ENCODE assay signal across 28 cellular contexts in genomic region chr1:157967205-157967604, GRCh38. TPM values are rescaled to one million over a fixed set of nuclear protein-coding genes. Genes with fewer than 3 reads are reported as not detected.
"Had no signal": no experiment of that assay in that cellular context is flagged by ENCODE, and none has a peak within 500 bp of the region (broad histone marks: within the 10 kb centered on the region; RNA-seq: fewer than 3 reads in every experiment).

No MANE protein-coding gene starts in this region.

- FAIRE-seq: frontal cortex had no signal

- H3K4me3 Mint-ChIP-seq: activated CD4-positive, alpha-beta memory T cell treated with anti-CD3 and anti-CD28 coated beads, Interleukin-2, amount 10 ng/mL, durations not matched to agents 7 days and 5 days; activated CD4-positive, alpha-beta T cell treated with anti-CD3 and anti-CD28 coated beads, Interleukin-2, amount 10 ng/mL, durations not matched to agents 7 days and 5 days; activated naive CD4-positive, alpha-beta T cell treated with anti-CD3 and anti-CD28 coated beads, Interleukin-2, amount 10 ng/mL, durations not matched to agents 7 days and 5 days; activated naive CD8-positive, alpha-beta T cell treated with anti-CD3 and anti-CD28 coated beads, Interleukin-2, amount 10 ng/mL, durations not matched to agents 7 days and 5 days; activated T-cell treated with anti-CD3 and anti-CD28 coated beads, Interleukin-2, amount 50 U/mL, for 24 hours; activated T-cell treated with anti-CD3 and anti-CD28 coated beads, Interleukin-2, amount 50 U/mL, for 72 hours; central memory CD8-positive, alpha-beta T cell; dendritic cell treated with granulocyte-macrophage colony-stimulating factor and Interleukin-4, amounts not matched to agents 40 ng/mL and 50 ng/mL, for 4 days; endodermal cell had no signal

- H3K4me1 Mint-ChIP-seq: activated CD4-positive, alpha-beta T cell treated with anti-CD3 and anti-CD28 coated beads, Interleukin-2, amount 10 ng/mL, durations not matched to agents 7 days and 5 days; activated naive CD4-positive, alpha-beta T cell treated with anti-CD3 and anti-CD28 coated beads, Interleukin-2, amount 10 ng/mL, durations not matched to agents 7 days and 5 days; activated naive CD8-positive, alpha-beta T cell treated with anti-CD3 and anti-CD28 coated beads, Interleukin-2, amount 10 ng/mL, durations not matched to agents 7 days and 5 days; central memory CD8-positive, alpha-beta T cell had no signal

- H3K9me3 Mint-ChIP-seq: activated CD4-positive, alpha-beta memory T cell treated with anti-CD3 and anti-CD28 coated beads, Interleukin-2, amount 10 ng/mL, durations not matched to agents 7 days and 5 days; activated CD4-positive, alpha-beta T cell treated with anti-CD3 and anti-CD28 coated beads, Interleukin-2, amount 10 ng/mL, durations not matched to agents 7 days and 5 days; activated naive CD4-positive, alpha-beta T cell treated with anti-CD3 and anti-CD28 coated beads, Interleukin-2, amount 10 ng/mL, durations not matched to agents 7 days and 5 days; activated naive CD4-positive, alpha-beta T cell treated with anti-CD3 and anti-CD28 coated beads, Interleukin-2, amount 50 U/mL, for 72 hours; activated T-cell treated with anti-CD3 and anti-CD28 coated beads, Interleukin-2, amount 50 U/mL, for 24 hours; activated T-cell treated with anti-CD3 and anti-CD28 coated beads, Interleukin-2, amount 50 U/mL, for 72 hours; central memory CD8-positive, alpha-beta T cell; dendritic cell treated with granulocyte-macrophage colony-stimulating factor and Interleukin-4, amounts not matched to agents 40 ng/mL and 50 ng/mL, for 4 days had no signal

- H3K27me3 Mint-ChIP-seq: activated CD4-positive, alpha-beta T cell treated with anti-CD3 and anti-CD28 coated beads, Interleukin-2, amount 10 ng/mL, durations not matched to agents 7 days and 5 days had no signal

- ATAC-seq: activated naive CD4-positive, alpha-beta T cell treated with anti-CD3 and anti-CD28 coated beads, Interleukin-2, amount 50 U/mL, for 72 hours; activated T-cell treated with anti-CD3 and anti-CD28 coated beads, Interleukin-2, amount 50 U/mL, for 72 hours; esophagus mucosa had no signal

- H3K27me3 ChIP-seq: ascending aorta, brain microvascular endothelial cell had no signal

- H3K9me3 ChIP-seq: ascending aorta had no signal

- DNase-seq: activated CD4-positive, alpha-beta memory T cell treated with anti-CD3 and anti-CD28 coated beads, Interleukin-2, amount 10 ng/mL, durations not matched to agents 7 days and 5 days; activated CD4-positive, alpha-beta T cell treated with anti-CD3 and anti-CD28 coated beads for 1 hour; activated CD4-positive, alpha-beta T cell treated with anti-CD3 and anti-CD28 coated beads for 4 hours; activated CD4-positive, alpha-beta T cell treated with anti-CD3 and anti-CD28 coated beads, Interleukin-2, amount 10 ng/mL, durations not matched to agents 7 days and 5 days; activated CD4-positive, alpha-beta T cell treated with anti-CD3 and anti-CD28 coated beads, Interleukin-2, amount 50 U/mL, for 4 hours; activated CD8-positive, alpha-beta memory T cell treated with anti-CD3 and anti-CD28 coated beads, Interleukin-2, amount 50 U/mL, for 48 hours; activated gamma-delta T cell; activated naive CD4-positive, alpha-beta T cell; activated naive CD4-positive, alpha-beta T cell treated with anti-CD3 and anti-CD28 coated beads, Interleukin-2, amount 10 ng/mL, durations not matched to agents 7 days and 5 days; activated naive CD8-positive, alpha-beta T cell treated with anti-CD3 and anti-CD28 coated beads, Interleukin-2, amount 10 ng/mL, durations not matched to agents 7 days and 5 days; activated T-cell treated with anti-CD3 and anti-CD28 coated beads for 4 hours; activated T-cell treated with anti-CD3 and anti-CD28 coated beads, Interleukin-2, amount 50 U/mL, for 24 hours; activated T-cell treated with anti-CD3 and anti-CD28 coated beads, Interleukin-2, amount 50 U/mL, for 72 hours; brain microvascular endothelial cell; dorsolateral prefrontal cortex; effector memory CD4-positive, alpha-beta T cell; endodermal cell; foreskin fibroblast; head of caudate nucleus; T-helper 1 cell; T-helper 2 cell had no signal

- H3K36me3 ChIP-seq: ascending aorta, brain microvascular endothelial cell had no signal

- H3K4me3 ChIP-seq: ascending aorta, coronary artery, dorsolateral prefrontal cortex had no signal

- H3K27ac Mint-ChIP-seq: activated CD4-positive, alpha-beta memory T cell treated with anti-CD3 and anti-CD28 coated beads, Interleukin-2, amount 10 ng/mL, durations not matched to agents 7 days and 5 days; activated CD4-positive, alpha-beta T cell treated with anti-CD3 and anti-CD28 coated beads, Interleukin-2, amount 10 ng/mL, durations not matched to agents 7 days and 5 days; activated naive CD4-positive, alpha-beta T cell treated with anti-CD3 and anti-CD28 coated beads, Interleukin-2, amount 10 ng/mL, durations not matched to agents 7 days and 5 days; activated naive CD4-positive, alpha-beta T cell treated with anti-CD3 and anti-CD28 coated beads, Interleukin-2, amount 50 U/mL, for 72 hours; activated naive CD8-positive, alpha-beta T cell treated with anti-CD3 and anti-CD28 coated beads, Interleukin-2, amount 10 ng/mL, durations not matched to agents 7 days and 5 days; activated T-cell treated with anti-CD3 and anti-CD28 coated beads, Interleukin-2, amount 50 U/mL, for 24 hours; activated T-cell treated with anti-CD3 and anti-CD28 coated beads, Interleukin-2, amount 50 U/mL, for 72 hours; dendritic cell treated with granulocyte-macrophage colony-stimulating factor and Interleukin-4, amounts not matched to agents 40 ng/mL and 50 ng/mL, for 4 days; endodermal cell had no signal

- H3K36me3 Mint-ChIP-seq: activated naive CD4-positive, alpha-beta T cell treated with anti-CD3 and anti-CD28 coated beads, Interleukin-2, amount 10 ng/mL, durations not matched to agents 7 days and 5 days; activated naive CD4-positive, alpha-beta T cell treated with anti-CD3 and anti-CD28 coated beads, Interleukin-2, amount 50 U/mL, for 72 hours; activated naive CD8-positive, alpha-beta T cell treated with anti-CD3 and anti-CD28 coated beads, Interleukin-2, amount 10 ng/mL, durations not matched to agents 7 days and 5 days had no signal

- H3K27ac ChIP-seq: ascending aorta, brain microvascular endothelial cell, coronary artery, dorsolateral prefrontal cortex had no signal

RNA-seq across cellular contexts. Expression of gene KIRREL1, which starts 26.2 kb away (rescaled TPM):
- total RNA-seq: activated CD4-positive, alpha-beta memory T cell treated with anti-CD3 and anti-CD28 coated beads, Interleukin-2, amount 10 ng/mL, durations not matched to agents 7 days and 5 days; activated CD4-positive, alpha-beta T cell treated with anti-CD3 and anti-CD28 coated beads, Interleukin-2, amount 10 ng/mL, durations not matched to agents 7 days and 5 days; activated naive CD8-positive, alpha-beta T cell treated with anti-CD3 and anti-CD28 coated beads, Interleukin-2, amount 10 ng/mL, durations not matched to agents 7 days and 5 days; activated T-cell treated with anti-CD3 and anti-CD28 coated beads, Interleukin-2, amount 50 U/mL, for 72 hours had no signal
